ENCODE assay signal across 15 cellular contexts in the genomic region with DNA sequence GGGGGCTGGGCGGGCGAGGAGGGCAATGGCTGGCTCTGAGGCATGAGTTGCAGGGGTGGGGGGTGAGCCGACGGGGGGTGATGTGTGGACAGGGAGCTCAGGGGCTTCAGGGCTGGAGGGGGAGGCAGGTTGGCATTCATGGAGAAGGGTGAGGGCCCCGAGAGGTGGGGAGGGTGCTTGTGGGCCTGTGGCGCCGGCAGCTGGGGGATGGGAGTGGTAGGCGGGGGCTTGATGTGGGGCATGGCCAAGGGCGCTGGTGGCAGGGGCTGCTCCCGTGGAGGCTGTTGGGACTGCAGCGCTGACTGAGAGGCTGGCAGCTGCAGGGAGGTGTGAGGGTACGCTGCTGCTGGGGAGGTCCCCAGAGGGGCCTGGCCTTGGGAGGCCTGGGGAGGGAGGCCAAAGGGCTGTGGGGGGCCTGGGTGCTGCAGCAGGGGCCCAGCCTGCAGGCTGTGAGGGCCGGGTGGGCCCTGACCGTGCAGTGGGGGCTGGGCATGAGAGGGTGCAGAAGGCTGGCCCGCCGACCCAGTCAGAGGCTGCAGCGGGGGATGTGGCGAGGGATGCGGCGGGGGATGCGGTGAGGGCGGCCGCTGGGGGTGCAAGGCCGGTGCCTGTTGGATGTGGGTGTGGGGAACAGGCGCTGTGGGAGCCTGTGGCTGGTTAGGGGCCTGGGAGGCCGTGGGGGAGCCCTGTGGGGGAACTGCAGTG.
"Had no signal": no experiment of that assay in that cellular context is flagged by ENCODE, and none has a peak within 500 bp of the region (broad histone marks: within the 10 kb centered on the region; RNA-seq: fewer than 3 reads in every experiment).

No MANE protein-coding gene starts in this region.

- H3K27me3 Mint-ChIP-seq: activated CD4-positive, alpha-beta memory T cell treated with anti-CD3 and anti-CD28 coated beads, Interleukin-2, amount 10 ng/mL, durations not matched to agents 7 days and 5 days; activated CD8-positive, alpha-beta memory T cell treated with anti-CD3 and anti-CD28 coated beads, Interleukin-2, amount 10 ng/mL, durations not matched to agents 7 days and 5 days; activated T-helper 17 cell treated with anti-CD3 and anti-CD28 coated beads, Interleukin-2, amount 50 U/mL, for 72 hours; brain; central memory CD8-positive, alpha-beta T cell; natural killer cell treated with Interleukin-12 subunit alpha and Interleukin-12 subunit beta and Interleukin-15 and Interleukin-18, amount 100 ng/mL, for 72 hours had no signal

- ATAC-seq: activated CD8-positive, alpha-beta memory T cell treated with anti-CD3 and anti-CD28 coated beads, Interleukin-2, amount 10 ng/mL, durations not matched to agents 7 days and 5 days; activated T-helper 17 cell treated with anti-CD3 and anti-CD28 coated beads, Interleukin-2, amount 50 U/mL, for 72 hours; esophagus mucosa had no signal

- H3K36me3 Mint-ChIP-seq: natural killer cell treated with Interleukin-12 subunit alpha and Interleukin-12 subunit beta and Interleukin-15 and Interleukin-18, amount 100 ng/mL, for 72 hours had no signal

- H3K4me3 Mint-ChIP-seq: activated CD4-positive, alpha-beta memory T cell treated with anti-CD3 and anti-CD28 coated beads, Interleukin-2, amount 10 ng/mL, durations not matched to agents 7 days and 5 days; activated CD8-positive, alpha-beta memory T cell treated with anti-CD3 and anti-CD28 coated beads, Interleukin-2, amount 10 ng/mL, durations not matched to agents 7 days and 5 days; activated naive CD4-positive, alpha-beta T cell treated with anti-CD3 and anti-CD28 coated beads for 36 hours; activated T-helper 17 cell treated with anti-CD3 and anti-CD28 coated beads, Interleukin-2, amount 50 U/mL, for 72 hours; brain; central memory CD8-positive, alpha-beta T cell; mesothelial cell of epicardium; natural killer cell treated with Interleukin-12 subunit alpha and Interleukin-12 subunit beta and Interleukin-15 and Interleukin-18, amount 100 ng/mL, for 72 hours had no signal

- H3K4me3 ChIP-seq: colonic mucosa had no signal

- H3K9me3 ChIP-seq: colonic mucosa had no signal

- H3K27me3 ChIP-seq: colonic mucosa had no signal

- DNase-seq: activated CD4-positive, alpha-beta memory T cell treated with anti-CD3 and anti-CD28 coated beads, Interleukin-2, amount 10 ng/mL, durations not matched to agents 7 days and 5 days; activated CD4-positive, alpha-beta T cell treated with anti-CD3 and anti-CD28 coated beads for 48 hours; activated CD4-positive, CD25-positive, alpha-beta regulatory T cell; activated CD8-positive, alpha-beta memory T cell treated with anti-CD3 and anti-CD28 coated beads, Interleukin-2, amount 10 ng/mL, durations not matched to agents 7 days and 5 days; activated naive CD4-positive, alpha-beta T cell treated with anti-CD3 and anti-CD28 coated beads for 36 hours; colonic mucosa; stimulated activated naive CD4-positive, alpha-beta T cell treated with Interleukin-2 at 50 U/mL for 16 hours; SW 1271; trophoblast cell had no signal

- H3K9me3 Mint-ChIP-seq: activated CD4-positive, alpha-beta memory T cell treated with anti-CD3 and anti-CD28 coated beads, Interleukin-2, amount 10 ng/mL, durations not matched to agents 7 days and 5 days; activated naive CD4-positive, alpha-beta T cell treated with anti-CD3 and anti-CD28 coated beads for 36 hours; activated T-helper 17 cell treated with anti-CD3 and anti-CD28 coated beads, Interleukin-2, amount 50 U/mL, for 72 hours; central memory CD8-positive, alpha-beta T cell; mesothelial cell of epicardium; natural killer cell treated with Interleukin-12 subunit alpha and Interleukin-12 subunit beta and Interleukin-15 and Interleukin-18, amount 100 ng/mL, for 72 hours had no signal

- H3K27ac ChIP-seq: colonic mucosa had no signal

- H3K4me1 Mint-ChIP-seq: activated CD4-positive, alpha-beta memory T cell treated with anti-CD3 and anti-CD28 coated beads, Interleukin-2, amount 10 ng/mL, durations not matched to agents 7 days and 5 days; activated CD8-positive, alpha-beta memory T cell treated with anti-CD3 and anti-CD28 coated beads, Interleukin-2, amount 10 ng/mL, durations not matched to agents 7 days and 5 days had no signal

- H3K27ac Mint-ChIP-seq: activated CD4-positive, alpha-beta memory T cell treated with anti-CD3 and anti-CD28 coated beads, Interleukin-2, amount 10 ng/mL, durations not matched to agents 7 days and 5 days; activated CD8-positive, alpha-beta memory T cell treated with anti-CD3 and anti-CD28 coated beads, Interleukin-2, amount 10 ng/mL, durations not matched to agents 7 days and 5 days; activated naive CD4-positive, alpha-beta T cell treated with anti-CD3 and anti-CD28 coated beads for 36 hours; activated T-helper 17 cell treated with anti-CD3 and anti-CD28 coated beads, Interleukin-2, amount 50 U/mL, for 72 hours; mesothelial cell of epicardium; natural killer cell treated with Interleukin-12 subunit alpha and Interleukin-12 subunit beta and Interleukin-15 and Interleukin-18, amount 100 ng/mL, for 72 hours had no signal

- H3K4me1 ChIP-seq: colonic mucosa had no signal
